In the genomic region with DNA sequence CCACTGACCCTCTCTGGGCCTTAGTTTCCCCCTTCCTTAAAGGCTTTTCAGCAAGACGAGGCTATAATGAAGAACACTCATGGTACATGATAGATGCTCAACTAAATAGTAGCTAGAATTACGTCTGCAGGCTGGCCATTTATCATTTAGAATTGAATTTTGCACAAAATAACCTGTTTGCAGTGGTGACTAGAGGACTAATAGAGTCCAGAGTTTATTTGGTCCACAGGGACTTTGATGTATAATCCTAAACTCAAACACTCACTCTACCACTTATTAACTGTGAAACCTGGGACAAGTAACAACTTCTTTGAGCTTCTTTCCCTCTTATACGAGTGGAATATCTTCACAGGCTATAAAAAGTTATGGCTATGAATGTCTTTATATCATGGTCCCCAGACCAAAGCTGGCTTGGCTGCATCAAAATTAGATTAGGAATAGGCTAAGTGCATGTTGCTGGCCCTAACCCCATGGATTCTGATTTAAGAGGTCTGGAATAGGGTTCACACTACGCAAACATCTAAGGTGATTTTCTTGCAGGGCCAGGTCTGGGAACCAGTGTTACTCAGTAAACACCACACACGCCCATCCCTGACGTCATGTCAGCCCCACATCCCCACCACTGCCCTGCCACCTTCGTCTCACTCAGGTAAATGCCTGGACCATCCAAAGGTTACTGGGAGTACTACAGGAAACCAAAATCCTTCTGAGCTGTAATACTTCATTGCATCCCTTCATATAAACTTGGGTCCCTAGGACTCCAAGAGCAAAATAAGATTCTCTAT, we compare ENCODE assay signal across 1 cellular context.
TF ChIP-seq lines count a peak whose summit lies in the region.

No MANE protein-coding gene starts in this region.

TF ChIP-seq in HepG2, 621 proteins besides CTCF, POLR2A, EP300 and RAD21 (continued from another document):
- no peak for TF ChIP-seq MXD3 (CRISPR knock-in tag; IDR thresholded peaks at IDR 0.05)
- TF ChIP-seq ZNF772 (CRISPR knock-in tag; IDR thresholded peaks at IDR 0.05), result no peak
- no peak for TF ChIP-seq SOX6 (IDR thresholded peaks at IDR 0.05)
- TF ChIP-seq SOX6 (CRISPR knock-in tag; IDR thresholded peaks at IDR 0.05), result peak; percentile 58
- TF ChIP-seq HNF1A (IDR thresholded peaks at IDR 0.05; ENCODE audit: low read depth), result peak; percentile 76
- TF ChIP-seq HNF1A (CRISPR knock-in tag; IDR thresholded peaks at IDR 0.05; ENCODE audit: borderline replicate concordance), result peak; percentile 79; the same call in 1 of the 2 replicates
- no peak for TF ChIP-seq GPN1 (CRISPR knock-in tag; IDR thresholded peaks at IDR 0.05; ENCODE audit: borderline replicate concordance)
- peak; percentile 11; the same call in 1 of the 2 replicates for TF ChIP-seq ELF3 (CRISPR knock-in tag; IDR thresholded peaks at IDR 0.05)
- TF ChIP-seq FOXM1 (CRISPR knock-in tag; IDR thresholded peaks at IDR 0.05), result no peak
- TF ChIP-seq ARNT2 (CRISPR knock-in tag; IDR thresholded peaks at IDR 0.05; ENCODE audit: low read depth), result no peak
- 0 out of 2 replicates have a peak, but pooled peaks have one; percentile 13 for TF ChIP-seq HDAC1 (CRISPR knock-in tag; IDR thresholded peaks at IDR 0.05)
- TF ChIP-seq, protein P1, sequence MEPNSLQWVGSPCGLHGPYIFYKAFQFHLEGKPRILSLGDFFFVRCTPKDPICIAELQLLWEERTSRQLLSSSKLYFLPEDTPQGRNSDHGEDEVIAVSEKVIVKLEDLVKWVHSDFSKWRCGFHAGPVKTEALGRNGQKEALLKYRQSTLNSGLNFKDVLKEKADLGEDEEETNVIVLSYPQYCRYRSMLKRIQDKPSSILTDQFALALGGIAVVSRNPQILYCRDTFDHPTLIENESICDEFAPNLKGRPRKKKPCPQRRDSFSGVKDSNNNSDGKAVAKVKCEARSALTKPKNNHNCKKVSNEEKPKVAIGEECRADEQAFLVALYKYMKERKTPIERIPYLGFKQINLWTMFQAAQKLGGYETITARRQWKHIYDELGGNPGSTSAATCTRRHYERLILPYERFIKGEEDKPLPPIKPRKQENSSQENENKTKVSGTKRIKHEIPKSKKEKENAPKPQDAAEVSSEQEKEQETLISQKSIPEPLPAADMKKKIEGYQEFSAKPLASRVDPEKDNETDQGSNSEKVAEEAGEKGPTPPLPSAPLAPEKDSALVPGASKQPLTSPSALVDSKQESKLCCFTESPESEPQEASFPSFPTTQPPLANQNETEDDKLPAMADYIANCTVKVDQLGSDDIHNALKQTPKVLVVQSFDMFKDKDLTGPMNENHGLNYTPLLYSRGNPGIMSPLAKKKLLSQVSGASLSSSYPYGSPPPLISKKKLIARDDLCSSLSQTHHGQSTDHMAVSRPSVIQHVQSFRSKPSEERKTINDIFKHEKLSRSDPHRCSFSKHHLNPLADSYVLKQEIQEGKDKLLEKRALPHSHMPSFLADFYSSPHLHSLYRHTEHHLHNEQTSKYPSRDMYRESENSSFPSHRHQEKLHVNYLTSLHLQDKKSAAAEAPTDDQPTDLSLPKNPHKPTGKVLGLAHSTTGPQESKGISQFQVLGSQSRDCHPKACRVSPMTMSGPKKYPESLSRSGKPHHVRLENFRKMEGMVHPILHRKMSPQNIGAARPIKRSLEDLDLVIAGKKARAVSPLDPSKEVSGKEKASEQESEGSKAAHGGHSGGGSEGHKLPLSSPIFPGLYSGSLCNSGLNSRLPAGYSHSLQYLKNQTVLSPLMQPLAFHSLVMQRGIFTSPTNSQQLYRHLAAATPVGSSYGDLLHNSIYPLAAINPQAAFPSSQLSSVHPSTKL (CRISPR knock-in tag; IDR thresholded peaks at IDR 0.05), result peak; percentile 67
- no peak for TF ChIP-seq ZNF557 (CRISPR knock-in tag; IDR thresholded peaks at IDR 0.05)
- no peak for TF ChIP-seq CC2D1A (CRISPR knock-in tag; IDR thresholded peaks at IDR 0.05)
- TF ChIP-seq ZNF24 (IDR thresholded peaks at IDR 0.05), result no peak
- no peak for TF ChIP-seq GZF1 (CRISPR knock-in tag; IDR thresholded peaks at IDR 0.05)
- TF ChIP-seq ATF1 (CRISPR knock-in tag; IDR thresholded peaks at IDR 0.05), result peak; percentile 68
- no peak for TF ChIP-seq NFAT5 (CRISPR knock-in tag; IDR thresholded peaks at IDR 0.05)
- no peak for TF ChIP-seq TAF1 (CRISPR knock-in tag; IDR thresholded peaks at IDR 0.05)
- 0 out of 2 replicates have a peak, but pooled peaks have one; percentile 54 for TF ChIP-seq ZMYM2 (CRISPR knock-in tag; IDR thresholded peaks at IDR 0.05)
- no peak for TF ChIP-seq ZBTB7A (CRISPR knock-in tag; IDR thresholded peaks at IDR 0.05)
- no peak for TF ChIP-seq ZNF569 (CRISPR knock-in tag; IDR thresholded peaks at IDR 0.05; ENCODE audit: borderline replicate concordance)
- TF ChIP-seq ZNF879 (CRISPR knock-in tag; IDR thresholded peaks at IDR 0.05), result no peak
- no peak for TF ChIP-seq FOXA1 (IDR thresholded peaks at IDR 0.05)
- peak; percentile 74 for TF ChIP-seq FOXA1 (CRISPR knock-in tag; IDR thresholded peaks at IDR 0.05)
- no peak; the same call in 1 of the 2 replicates for TF ChIP-seq BRF2 (CRISPR knock-in tag; IDR thresholded peaks at IDR 0.05)
- TF ChIP-seq ZBTB38 (CRISPR knock-in tag; IDR thresholded peaks at IDR 0.05), result no peak
- TF ChIP-seq, protein P2, sequence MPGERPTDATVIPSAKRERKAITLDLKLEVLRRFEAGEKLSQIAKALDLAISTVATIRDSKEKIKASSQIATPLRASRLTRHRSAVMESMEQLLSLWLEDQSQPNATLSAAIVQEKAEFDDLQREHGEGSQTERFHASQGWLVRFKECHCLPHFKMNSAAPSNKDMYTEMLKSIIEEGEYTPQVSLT (CRISPR knock-in tag; IDR thresholded peaks at IDR 0.05; ENCODE audit: borderline replicate concordance, low read depth), result no peak
- TF ChIP-seq ONECUT2 (CRISPR knock-in tag; IDR thresholded peaks at IDR 0.05), result 0 out of 2 replicates have a peak, but pooled peaks have one; percentile 32
- TF ChIP-seq ZNF652 (CRISPR knock-in tag; IDR thresholded peaks at IDR 0.05; ENCODE audit: borderline replicate concordance, low read depth), result no peak
- TF ChIP-seq ARNT (IDR thresholded peaks at IDR 0.05), result no peak
- no peak for TF ChIP-seq ARHGAP35 (CRISPR knock-in tag; IDR thresholded peaks at IDR 0.05; ENCODE audit: borderline replicate concordance)
